15 cellular contexts compared by ENCODE assay signal in the genomic region with DNA sequence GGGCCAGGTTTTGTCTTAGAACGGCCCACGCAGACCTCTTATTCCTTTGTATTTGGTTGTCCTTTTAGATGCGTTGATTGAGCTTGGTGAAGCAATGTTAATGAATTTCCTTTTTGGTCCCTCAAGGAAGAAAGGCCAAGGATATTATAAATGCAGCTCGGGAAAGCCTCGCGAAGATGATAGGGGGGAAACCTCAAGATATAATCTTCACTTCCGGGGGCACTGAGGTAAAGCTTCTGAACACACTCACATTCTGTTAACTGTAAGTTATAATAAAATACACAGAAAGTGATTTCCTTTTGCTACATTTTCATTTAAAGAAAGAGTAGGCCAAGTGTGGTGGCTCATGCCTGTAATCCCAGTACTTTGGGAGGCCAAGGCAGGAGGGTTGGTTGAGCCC. TPM values are rescaled to one million over a fixed set of nuclear protein-coding genes. Genes with fewer than 3 reads are reported as not detected.
DNase-seq lines count a peak whose midpoint lies in the region; ATAC-seq and TF ChIP-seq lines count a peak whose summit lies in the region.
"Had no signal": no experiment of that assay in that cellular context is flagged by ENCODE, and none has a peak within 500 bp of the region (broad histone marks: within the 10 kb centered on the region; RNA-seq: fewer than 3 reads in every experiment).

No MANE protein-coding gene starts in this region.

- peaks cover 22% of the 10 kb centered on the region for H3K9me3 Mint-ChIP-seq in T-helper 1 cell treated with Interleukin-12 subunit alpha and Interleukin-12 subunit beta and Interleukin-4 antibody, amounts not matched to agents 30 μg/mL and 1 μg/mL, for 36 hours
- peaks cover 3% of the 10 kb centered on the region for H3K9me3 Mint-ChIP-seq in natural killer cell treated with Interleukin-12 subunit alpha and Interleukin-12 subunit beta and Interleukin-15 and Interleukin-18, amount 100 ng/mL, for 72 hours
- H3K9me3 Mint-ChIP-seq in natural killer cell, result no peaks in the 10 kb centered on the region
- H3K9me3 Mint-ChIP-seq in activated naive CD8-positive, alpha-beta T cell (ENCODE audit: low read depth), result peaks cover 17% of the 10 kb centered on the region

- H3K27me3 Mint-ChIP-seq in T-helper 1 cell treated with Interleukin-12 subunit alpha and Interleukin-12 subunit beta and Interleukin-4 antibody, amounts not matched to agents 30 μg/mL and 1 μg/mL, for 36 hours (ENCODE audit: low read depth), result no peaks in the 10 kb centered on the region
- no peaks in the 10 kb centered on the region for H3K27me3 Mint-ChIP-seq in natural killer cell treated with Interleukin-12 subunit alpha and Interleukin-12 subunit beta and Interleukin-15 and Interleukin-18, amount 100 ng/mL, for 72 hours
- H3K27me3 Mint-ChIP-seq in natural killer cell (ENCODE audit: low read depth in 2 of 2), result no peaks in the 10 kb centered on the region
- no peaks in the 10 kb centered on the region for H3K27me3 Mint-ChIP-seq in activated naive CD8-positive, alpha-beta T cell

- no peak for TF ChIP-seq CTCF in natural killer cell (IDR thresholded peaks at IDR 0.05)

- H3K36me3 Mint-ChIP-seq in T-helper 1 cell treated with Interleukin-12 subunit alpha and Interleukin-12 subunit beta and Interleukin-4 antibody, amounts not matched to agents 30 μg/mL and 1 μg/mL, for 36 hours (ENCODE audit: low read depth), result peaks cover 65% of the 10 kb centered on the region
- peaks cover 38% of the 10 kb centered on the region for H3K36me3 Mint-ChIP-seq in natural killer cell treated with Interleukin-12 subunit alpha and Interleukin-12 subunit beta and Interleukin-15 and Interleukin-18, amount 100 ng/mL, for 72 hours
- H3K36me3 Mint-ChIP-seq in natural killer cell, result peaks cover 9% of the 10 kb centered on the region
- H3K36me3 Mint-ChIP-seq in activated naive CD8-positive, alpha-beta T cell, result peaks cover 42% of the 10 kb centered on the region

- intact Hi-C loops in natural killer cell (cut with micrococcal nuclease), result loop anchor here (10.0 kb wide), 1 partner anchor 163 kb away; no protein-coding TSS in a partner anchor

- ATAC-seq in natural killer cell treated with Interleukin-12 subunit alpha and Interleukin-12 subunit beta and Interleukin-15 and Interleukin-18, amount 100 ng/mL, for 72 hours, result no peak
- ATAC-seq in natural killer cell, result no peak

- H3K27ac Mint-ChIP-seq in T-helper 1 cell treated with Interleukin-12 subunit alpha and Interleukin-12 subunit beta and Interleukin-4 antibody, amounts not matched to agents 30 μg/mL and 1 μg/mL, for 36 hours, result peak overlapping the region; percentile 39
- H3K27ac Mint-ChIP-seq in natural killer cell treated with Interleukin-12 subunit alpha and Interleukin-12 subunit beta and Interleukin-15 and Interleukin-18, amount 100 ng/mL, for 72 hours, result peak overlapping the region in 1 of 2 donors; percentile 65
- no peak overlapping the region for H3K27ac Mint-ChIP-seq in natural killer cell
- H3K27ac Mint-ChIP-seq in activated naive CD8-positive, alpha-beta T cell, result peak overlapping the region; percentile 67

- DNase-seq in T-helper 1 cell, result no peak
- DNase-seq in natural killer cell treated with Interleukin-12 subunit alpha and Interleukin-12 subunit beta and Interleukin-15 and Interleukin-18, amount 100 ng/mL, for 72 hours (ENCODE audit: low spot score), result no peak
- no peak for DNase-seq in natural killer cell
- no peak for DNase-seq in NCI-H1048 (lab: John Stamatoyannopoulos, UW)
- DNase-seq in NCI-H526 (lab: John Stamatoyannopoulos, UW), result no peak
- DNase-seq in stimulated activated naive CD4-positive, alpha-beta T cell (lab: John Stamatoyannopoulos, UW), result no peak
- DNase-seq: EL, MM.1S, NCI-H1105 treated with DMSO at 0.1 percent for 48 hours, NCI-H187 treated with DMSO at 0.1 percent for 48 hours, NCI-H446 treated with DMSO at 0.1 percent for 48 hours, SHP77 had no signal

- H3K4me3 Mint-ChIP-seq in T-helper 1 cell treated with Interleukin-12 subunit alpha and Interleukin-12 subunit beta and Interleukin-4 antibody, amounts not matched to agents 30 μg/mL and 1 μg/mL, for 36 hours, result no peak overlapping the region
- peak overlapping the region; percentile 18 for H3K4me3 Mint-ChIP-seq in natural killer cell treated with Interleukin-12 subunit alpha and Interleukin-12 subunit beta and Interleukin-15 and Interleukin-18, amount 100 ng/mL, for 72 hours
- no peak overlapping the region for H3K4me3 Mint-ChIP-seq in natural killer cell
- peak overlapping the region; percentile 58 for H3K4me3 Mint-ChIP-seq in activated naive CD8-positive, alpha-beta T cell

- H3K4me1 Mint-ChIP-seq in T-helper 1 cell treated with Interleukin-12 subunit alpha and Interleukin-12 subunit beta and Interleukin-4 antibody, amounts not matched to agents 30 μg/mL and 1 μg/mL, for 36 hours (ENCODE audit: low read depth), result peaks cover 61% of the 10 kb centered on the region
- peaks cover 28 to 29% of the 10 kb centered on the region in 2 donors for H3K4me1 Mint-ChIP-seq in natural killer cell treated with Interleukin-12 subunit alpha and Interleukin-12 subunit beta and Interleukin-15 and Interleukin-18, amount 100 ng/mL, for 72 hours (ENCODE audit: low read depth in 2 of 2)
- H3K4me1 Mint-ChIP-seq in natural killer cell, result peaks cover 6 to 7% of the 10 kb centered on the region in 2 donors
- H3K4me1 Mint-ChIP-seq in activated naive CD8-positive, alpha-beta T cell (ENCODE audit: low read depth), result peaks cover 61% of the 10 kb centered on the region

RNA-seq across cellular contexts. Expression of a gene that starts 7.1 kb away (rescaled TPM):
- total RNA-seq in natural killer cell treated with Interleukin-12 subunit alpha and Interleukin-12 subunit beta and Interleukin-15 and Interleukin-18, amount 100 ng/mL, for 72 hours, result 10 to 100 TPM; 46.5 to 99.5 TPM
- 10 to 100 TPM; 16.3 to 24.6 (median 20.1) TPM for total RNA-seq in natural killer cell

RNA-seq across cellular contexts. Expression of a gene that starts 32.2 kb away (rescaled TPM):
- under 1 TPM in 1 of 2 donors, not detected in 1; 0.19 TPM for total RNA-seq in natural killer cell treated with Interleukin-12 subunit alpha and Interleukin-12 subunit beta and Interleukin-15 and Interleukin-18, amount 100 ng/mL, for 72 hours
- total RNA-seq in natural killer cell, result not detected
- total RNA-seq: H4 had no signal

Comparison
In these comparisons a context has a peak if more than half of its experiments do, and no peak if none do; other contexts are left out.
1. H3K4me3 Mint-ChIP-seq: peak in natural killer cell treated with Interleukin-12 subunit alpha and Interleukin-12 subunit beta and Interleukin-15 and Interleukin-18, amount 100 ng/mL, for 72 hours (single experiment) and activated naive CD8-positive, alpha-beta T cell (single experiment); none in T-helper 1 cell treated with Interleukin-12 subunit alpha and Interleukin-12 subunit beta and Interleukin-4 antibody, amounts not matched to agents 30 μg/mL and 1 μg/mL, for 36 hours (single experiment) and natural killer cell (single experiment).
2. H3K27ac Mint-ChIP-seq: peak in T-helper 1 cell treated with Interleukin-12 subunit alpha and Interleukin-12 subunit beta and Interleukin-4 antibody, amounts not matched to agents 30 μg/mL and 1 μg/mL, for 36 hours (single experiment) and activated naive CD8-positive, alpha-beta T cell (single experiment); none in natural killer cell (0 of 2).